In genomic region chr7:2017483-2017891, GRCh38 we compare ENCODE assay signal across 2 cellular contexts.
TF ChIP-seq lines count a peak whose summit lies in the region.

No MANE protein-coding gene starts in this region.

TF ChIP-seq in SK-N-SH, 30 proteins besides CTCF, POLR2A, EP300 and RAD21 (continued from another document):
- TF ChIP-seq ELF1 (IDR thresholded peaks at IDR 0.05), result no peak
- TF ChIP-seq YY1 (IDR thresholded peaks at IDR 0.05; ENCODE audit: low read depth), result no peak
- TF ChIP-seq FOXJ3 (CRISPR knock-in tag; IDR thresholded peaks at IDR 0.05), result no peak
- no peak for TF ChIP-seq TEAD4 (IDR thresholded peaks at IDR 0.05; ENCODE audit: borderline replicate concordance, insufficient read depth)
- no peak for TF ChIP-seq EZH2phosphoT487 (IDR thresholded peaks at IDR 0.05; ENCODE audit: borderline replicate concordance, low read depth)
- no peak for TF ChIP-seq PBX3 (IDR thresholded peaks at IDR 0.05)

TF ChIP-seq in SK-N-SH treated with all-trans-retinoic acid at 6 μM for 48 hours, 23 proteins besides CTCF, POLR2A, EP300 and RAD21 (continued from another document):
- no peak for TF ChIP-seq TSHZ2 (CRISPR knock-in tag; IDR thresholded peaks at IDR 0.05)
